8 cellular contexts compared by ENCODE assay signal in the genomic region with DNA sequence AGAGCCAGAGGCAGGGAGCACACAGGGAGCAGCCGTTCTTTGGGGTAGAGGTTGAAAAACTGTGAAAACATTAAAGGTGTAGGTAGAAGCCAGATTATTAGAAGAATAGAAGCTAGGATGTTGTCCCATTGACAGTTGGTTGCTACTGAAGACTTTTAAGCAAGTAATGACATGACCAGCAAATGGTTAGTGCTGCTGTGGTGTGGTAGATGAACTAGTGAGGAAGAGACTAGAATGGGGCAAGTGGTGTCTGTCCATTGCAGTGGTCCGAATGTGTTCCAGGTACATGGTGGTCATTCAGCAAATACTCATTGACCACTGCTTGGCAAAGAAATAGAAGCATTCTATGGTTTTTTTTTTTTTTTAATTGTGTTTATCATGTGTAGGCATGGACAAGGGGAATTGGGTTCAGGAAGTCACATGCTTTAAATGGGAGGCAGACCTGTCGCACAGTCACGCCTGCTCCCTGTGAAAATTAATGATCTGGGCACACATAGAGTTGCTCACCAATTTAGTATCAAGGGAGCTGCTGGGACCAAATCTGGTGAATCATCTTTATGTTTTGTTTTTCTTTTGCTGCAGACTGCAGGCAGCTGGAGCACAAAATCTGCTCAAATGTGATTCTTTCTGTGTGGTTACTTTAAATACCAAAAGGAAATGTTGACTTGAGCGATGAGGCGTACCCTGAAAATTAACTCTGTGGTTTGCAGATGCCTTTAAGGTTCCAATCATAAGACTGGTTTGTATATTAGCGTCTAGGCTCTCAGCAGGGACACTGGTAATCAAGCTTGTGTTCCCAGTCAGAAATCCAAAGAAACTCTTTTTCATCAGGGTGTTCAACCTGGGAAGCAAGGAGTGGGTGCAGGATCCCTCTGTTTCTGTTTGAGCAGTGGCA. TPM values are rescaled to one million over a fixed set of nuclear protein-coding genes. Genes with fewer than 3 reads are reported as not detected.
DNase-seq lines count a peak whose midpoint lies in the region; ATAC-seq and TF ChIP-seq lines count a peak whose summit lies in the region.

No MANE protein-coding gene starts in this region.

- ATAC-seq in GM21529 (IDR thresholded peaks at IDR 0.05; ENCODE audit: unreplicated experiment) (peak; percentile 68), thoracic aorta (ENCODE audit: insufficient number of reproducible peaks, low FRiP score, low read depth) (no peak)

- no peaks in the 10 kb centered on the region for H3K36me3 ChIP-seq in CD8-positive, alpha-beta memory T cell (ENCODE audit: insufficient read depth, low read length)
- H3K36me3 ChIP-seq in thoracic aorta = no peaks in the 10 kb centered on the region

- TF ChIP-seq CTCF in thoracic aorta (IDR thresholded peaks at IDR 0.05) = no peak

- no peaks in the 10 kb centered on the region for H3K9me3 ChIP-seq in CD8-positive, alpha-beta memory T cell (ENCODE audit: low read length)
- no peaks in the 10 kb centered on the region for H3K9me3 ChIP-seq in thoracic aorta

- H3K4me3 ChIP-seq in CD8-positive, alpha-beta memory T cell (ENCODE audit: low read length) = peak overlapping the region; percentile 37
- H3K4me3 ChIP-seq in thoracic aorta = peak overlapping the region; percentile 30

- CTCF ChIA-PET in CD8-positive, alpha-beta memory T cell (lab: Charles Lee) = interaction anchor here (0.8 to 2.5 kb wide), 3 partner anchors 32 to 51 kb away, joined by 3 to 9 read pairs (median 4); no protein-coding TSS in a partner anchor

- H3K27me3 ChIP-seq in CD8-positive, alpha-beta memory T cell (ENCODE audit: insufficient read depth, low read length, poor library complexity, severe bottlenecking) = no peaks in the 10 kb centered on the region
- H3K27me3 ChIP-seq in layer of hippocampus (ENCODE audit: control insufficient read depth, insufficient read depth, low read length) = no peaks in the 10 kb centered on the region
- H3K27me3 ChIP-seq in thoracic aorta (replicated peaks; ENCODE audit: insufficient read depth) = no peaks in the 10 kb centered on the region

- POLR2A ChIA-PET in CD8-positive, alpha-beta memory T cell (lab: Charles Lee) = interaction anchor here (0.6 to 3.4 kb wide), 6 partner anchors 9 to 80 kb away, joined by 3 to 14 read pairs (median 6); a partner anchor contains a TSS

- no peaks in the 10 kb centered on the region for H3K9me3 Mint-ChIP-seq in CD8-positive, alpha-beta memory T cell

- H3K27me3 Mint-ChIP-seq in CD8-positive, alpha-beta memory T cell = no peaks in the 10 kb centered on the region

- no peak overlapping the region for H3K27ac ChIP-seq in CD8-positive, alpha-beta memory T cell (ENCODE audit: low read depth, low read length)
- H3K27ac ChIP-seq in layer of hippocampus (ENCODE audit: low read depth, low read length) = peak overlapping the region; percentile 76
- peak overlapping the region; percentile 91 to 92 for H3K27ac ChIP-seq in thoracic aorta

- peaks cover 6 to 7% (median 6%) of the 10 kb centered on the region in 3 donors for H3K36me3 Mint-ChIP-seq in CD8-positive, alpha-beta memory T cell

- peak overlapping the region; percentile 21 to 91 (median 66) for H3K27ac Mint-ChIP-seq in CD8-positive, alpha-beta memory T cell

- peaks cover 72 to 91% (median 87%) of the 10 kb centered on the region in 3 donors for H3K4me1 Mint-ChIP-seq in CD8-positive, alpha-beta memory T cell

- peak in 3 of 5 donors; percentile 30 to 72 (median 48) for DNase-seq in CD8-positive, alpha-beta memory T cell
- DNase-seq in NCI-H774 (lab: John Stamatoyannopoulos, UW) = peak; percentile 36
- peak; percentile 88 for DNase-seq in amniotic epithelial cell (ENCODE audit: low read depth)
- no peak for DNase-seq in thoracic aorta (ENCODE audit: low spot score)
- DNase-seq in GOT3 (lab: John Stamatoyannopoulos, UW) = no peak
- DNase-seq in NCI-H524 (lab: John Stamatoyannopoulos, UW) = no peak

- H3K4me3 Mint-ChIP-seq in CD8-positive, alpha-beta memory T cell = peak overlapping the region; percentile 32 to 80 (median 71)

- H3K4me1 ChIP-seq in CD8-positive, alpha-beta memory T cell (ENCODE audit: insufficient read depth, low read length) = peaks cover 78% of the 10 kb centered on the region
- H3K4me1 ChIP-seq in thoracic aorta (ENCODE audit: control insufficient read depth in 1 of 2, low read depth in 2 of 2) = peaks cover 90 to 99% of the 10 kb centered on the region in 2 donors

RNA-seq across cellular contexts. Expression of a gene that starts 30.7 kb away (rescaled TPM):
- total RNA-seq in CD8-positive, alpha-beta memory T cell = 1 to 10 TPM; 6.7 to 7.6 TPM
- 21.0 TPM for polyA plus RNA-seq in CD8-positive, alpha-beta memory T cell
- total RNA-seq in thoracic aorta = 10 to 100 TPM; 64.2 to 79.9 TPM

Comparison
In these comparisons a context has a peak if more than half of its experiments do, and no peak if none do; other contexts are left out.
1. DNase-seq: peak in CD8-positive, alpha-beta memory T cell (3 of 5), NCI-H774 (single experiment) and amniotic epithelial cell (single experiment); none in thoracic aorta (single experiment), GOT3 (single experiment) and NCI-H524 (0 of 2).
2. RNA of a gene that starts 30.7 kb away (total RNA-seq): 64.2 to 79.9 TPM in thoracic aorta; 6.7 to 7.6 TPM in CD8-positive, alpha-beta memory T cell; every median in the first group is over 4 times any median in the second.